In the genomic region with DNA sequence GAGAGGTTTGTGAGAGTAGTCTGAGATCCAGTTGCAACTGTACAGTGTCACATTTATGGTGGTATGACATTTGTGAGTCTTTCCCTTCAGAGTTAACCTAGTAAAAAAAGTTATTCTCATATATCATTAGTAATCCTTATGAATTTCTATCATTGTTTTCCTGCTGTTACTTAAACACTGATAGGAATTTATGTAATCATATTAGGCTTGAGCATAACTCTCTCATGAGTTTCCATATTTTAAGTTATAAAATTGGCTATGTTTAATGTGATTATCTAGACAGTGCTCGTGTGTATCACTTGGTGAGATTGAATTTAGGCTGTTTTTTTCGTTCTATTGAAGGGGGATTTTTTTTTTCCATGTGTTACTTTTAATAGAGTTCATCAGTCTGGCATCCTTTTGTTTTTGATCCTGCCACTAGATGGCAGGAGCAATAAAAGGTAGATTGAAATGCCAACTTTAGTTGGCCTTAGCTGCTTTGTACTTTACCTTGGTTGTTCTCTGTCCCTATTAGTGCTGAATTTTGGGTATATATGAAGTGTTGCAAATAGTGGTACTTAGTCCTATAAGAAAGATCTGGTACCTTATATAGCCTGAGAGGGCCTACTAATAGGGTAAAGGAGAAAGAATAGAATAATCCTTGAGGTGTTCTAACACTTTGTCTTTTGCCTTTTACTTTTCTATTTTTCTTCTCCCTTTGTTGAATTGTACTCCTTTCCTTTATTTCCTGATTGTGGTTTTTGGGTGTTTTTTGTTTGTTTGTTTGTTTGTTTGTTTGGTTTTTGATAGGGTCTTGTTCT, we compare ENCODE assay signal across 8 cellular contexts. TPM values are rescaled to one million over a fixed set of nuclear protein-coding genes. Genes with fewer than 3 reads are reported as not detected.
DNase-seq lines count a peak whose midpoint lies in the region; ATAC-seq lines count a peak whose summit lies in the region.

No MANE protein-coding gene starts in this region.

- peak; percentile 17 for DNase-seq in NCI-H1105 treated with DMSO at 0.1 percent for 48 hours (lab: John Stamatoyannopoulos, UW)
- DNase-seq in NCI-H1105 (lab: John Stamatoyannopoulos, UW) = no peak
- peak; percentile 35 for DNase-seq in HT-29 (ENCODE audit: low spot score)
- DNase-seq in activated T-helper 2 cell treated with anti-CD3 and anti-CD28 coated beads, Interferon-gamma antibody, Interleukin-2, Interleukin-4, amounts not matched to agents 10 μg/mL and 5 μg/mL and 100 μg/mL, durations not matched to agents 14 hours and 24 hours and 36 hours (ENCODE audit: low spot score) = no peak
- DNase-seq in left cardiac atrium = no peak
- no peak for DNase-seq in stimulated activated naive B cell treated with anti-CD40 and anti-IgM and Interleukin-4, amounts not matched to agents 10 μg/mL and 1 μg/mL and 100 μg/mL, for 72 hours
- no peak for DNase-seq in middle frontal gyrus (ENCODE audit: extremely low spot score, low spot score)
- no peak for DNase-seq in NCI-H128 (lab: John Stamatoyannopoulos, UW; ENCODE audit: unreplicated experiment)

- no peaks in the 10 kb centered on the region for H3K27me3 Mint-ChIP-seq in activated T-helper 2 cell treated with anti-CD3 and anti-CD28 coated beads, Interferon-gamma antibody, Interleukin-2, Interleukin-4, amounts not matched to agents 10 μg/mL and 5 μg/mL and 100 μg/mL, durations not matched to agents 14 hours and 24 hours and 36 hours (ENCODE audit: low read depth)
- no peaks in the 10 kb centered on the region for H3K27me3 Mint-ChIP-seq in stimulated activated naive B cell treated with anti-CD40 and anti-IgM and Interleukin-4, amounts not matched to agents 10 μg/mL and 1 μg/mL and 100 μg/mL, for 72 hours

- H3K27ac Mint-ChIP-seq in activated T-helper 2 cell treated with anti-CD3 and anti-CD28 coated beads, Interferon-gamma antibody, Interleukin-2, Interleukin-4, amounts not matched to agents 10 μg/mL and 5 μg/mL and 100 μg/mL, durations not matched to agents 14 hours and 24 hours and 36 hours = peak overlapping the region; percentile 11
- H3K27ac Mint-ChIP-seq in stimulated activated naive B cell treated with anti-CD40 and anti-IgM and Interleukin-4, amounts not matched to agents 10 μg/mL and 1 μg/mL and 100 μg/mL, for 72 hours = peak overlapping the region; percentile 25

- intact Hi-C loops in activated T-helper 2 cell treated with anti-CD3 and anti-CD28 coated beads, Interferon-gamma antibody, Interleukin-2, Interleukin-4, amounts not matched to agents 10 μg/mL and 5 μg/mL and 100 μg/mL, durations not matched to agents 14 hours and 24 hours and 36 hours (cut with micrococcal nuclease) = loop anchor here (5.0 kb wide), 2 partner anchors 147 to 217 kb away; no protein-coding TSS in a partner anchor
- intact Hi-C loops in left cardiac atrium (cut with DNase I) = loop anchor here in 1 of 2 donors (5.0 to 10.0 kb wide), 2 partner anchors 54 to 217 kb away; no protein-coding TSS in a partner anchor

- ATAC-seq in left cardiac atrium = peak; percentile 51 to 57
- ATAC-seq in stimulated activated naive B cell treated with anti-CD40 and anti-IgM and Interleukin-4, amounts not matched to agents 10 μg/mL and 1 μg/mL and 100 μg/mL, for 72 hours (replicated peaks) = peak; percentile 42 to 55

- H3K9me3 Mint-ChIP-seq in activated T-helper 2 cell treated with anti-CD3 and anti-CD28 coated beads, Interferon-gamma antibody, Interleukin-2, Interleukin-4, amounts not matched to agents 10 μg/mL and 5 μg/mL and 100 μg/mL, durations not matched to agents 14 hours and 24 hours and 36 hours = peaks cover 10% of the 10 kb centered on the region
- no peaks in the 10 kb centered on the region for H3K9me3 Mint-ChIP-seq in stimulated activated naive B cell treated with anti-CD40 and anti-IgM and Interleukin-4, amounts not matched to agents 10 μg/mL and 1 μg/mL and 100 μg/mL, for 72 hours

- no peak overlapping the region for H3K4me3 Mint-ChIP-seq in activated T-helper 2 cell treated with anti-CD3 and anti-CD28 coated beads, Interferon-gamma antibody, Interleukin-2, Interleukin-4, amounts not matched to agents 10 μg/mL and 5 μg/mL and 100 μg/mL, durations not matched to agents 14 hours and 24 hours and 36 hours (ENCODE audit: low read depth)
- no peak overlapping the region for H3K4me3 Mint-ChIP-seq in stimulated activated naive B cell treated with anti-CD40 and anti-IgM and Interleukin-4, amounts not matched to agents 10 μg/mL and 1 μg/mL and 100 μg/mL, for 72 hours

- peaks cover 35% of the 10 kb centered on the region for H3K36me3 Mint-ChIP-seq in activated T-helper 2 cell treated with anti-CD3 and anti-CD28 coated beads, Interferon-gamma antibody, Interleukin-2, Interleukin-4, amounts not matched to agents 10 μg/mL and 5 μg/mL and 100 μg/mL, durations not matched to agents 14 hours and 24 hours and 36 hours (ENCODE audit: low read depth)
- H3K36me3 Mint-ChIP-seq in stimulated activated naive B cell treated with anti-CD40 and anti-IgM and Interleukin-4, amounts not matched to agents 10 μg/mL and 1 μg/mL and 100 μg/mL, for 72 hours = peaks cover 6 to 17% of the 10 kb centered on the region in 2 donors

- peaks cover 66% of the 10 kb centered on the region for H3K4me1 Mint-ChIP-seq in activated T-helper 2 cell treated with anti-CD3 and anti-CD28 coated beads, Interferon-gamma antibody, Interleukin-2, Interleukin-4, amounts not matched to agents 10 μg/mL and 5 μg/mL and 100 μg/mL, durations not matched to agents 14 hours and 24 hours and 36 hours (ENCODE audit: low read depth)
- H3K4me1 Mint-ChIP-seq in stimulated activated naive B cell treated with anti-CD40 and anti-IgM and Interleukin-4, amounts not matched to agents 10 μg/mL and 1 μg/mL and 100 μg/mL, for 72 hours = peaks cover 31 to 62% of the 10 kb centered on the region in 2 donors

RNA-seq across cellular contexts. Expression of gene STT3B, which starts 17.9 kb away (rescaled TPM):
- total RNA-seq in HT-29 (2014; rRNA removed; shearing (Covaris generic)) = 75.0 and 86.5 TPM in 2 replicates
- total RNA-seq in activated T-helper 2 cell treated with anti-CD3 and anti-CD28 coated beads, Interferon-gamma antibody, Interleukin-2, Interleukin-4, amounts not matched to agents 10 μg/mL and 5 μg/mL and 100 μg/mL, durations not matched to agents 14 hours and 24 hours and 36 hours = 106 and 114 TPM in 2 replicates
- total RNA-seq in left cardiac atrium = 10 to 100 TPM; 76.7 to 88.1 TPM

Comparison
In these comparisons a context has a peak if more than half of its experiments do, and no peak if none do; other contexts are left out.
1. DNase-seq: peak in NCI-H1105 treated with DMSO at 0.1 percent for 48 hours (single experiment) and HT-29 (single experiment); none in NCI-H1105 (single experiment), activated T-helper 2 cell treated with anti-CD3 and anti-CD28 coated beads, Interferon-gamma antibody, Interleukin-2, Interleukin-4, amounts not matched to agents 10 μg/mL and 5 μg/mL and 100 μg/mL, durations not matched to agents 14 hours and 24 hours and 36 hours (single experiment), left cardiac atrium (single experiment), stimulated activated naive B cell treated with anti-CD40 and anti-IgM and Interleukin-4, amounts not matched to agents 10 μg/mL and 1 μg/mL and 100 μg/mL, for 72 hours (single experiment), middle frontal gyrus (single experiment) and NCI-H128 (single experiment).